20 cellular contexts compared by ENCODE assay signal in genomic region chr1:81998165-81998564, GRCh38.
A peak's percentile ranks its signal among the peaks of the same experiment; 100 is the strongest.
DNase-seq lines count a peak whose midpoint lies in the region; ATAC-seq and TF ChIP-seq lines count a peak whose summit lies in the region.
"Had no signal": no experiment of that assay in that cellular context is flagged by ENCODE, and none has a peak within 500 bp of the region (broad histone marks: within the 10 kb centered on the region; RNA-seq: fewer than 3 reads in every experiment).

No MANE protein-coding gene starts in this region.

- peaks cover 5% of the 10 kb centered on the region for H3K4me1 Mint-ChIP-seq in MCF 10A (ENCODE audit: insufficient read depth, unreplicated experiment)

- no TSS peak for BruUV-seq in MCF 10A (replicated peaks; lab: Mats Ljungman, UMichigan)

- no peaks in the 10 kb centered on the region for H3K27me3 Mint-ChIP-seq in MCF 10A (ENCODE audit: insufficient read depth, unreplicated experiment)

- intact Hi-C loops in breast epithelium (cut with DNase I; ENCODE audit: low total_unique reads), result no loop called here
- intact Hi-C loops in MCF 10A (cut with micrococcal nuclease), result no loop called here
- intact Hi-C loops in left lung (cut with DNase I), result no loop called here
- intact Hi-C loops in aorta (cut with DNase I), result no loop called here

- no peak for TF ChIP-seq POLR2A in breast epithelium (IDR thresholded peaks at IDR 0.05)

- ATAC-seq in left lung (peak; percentile 34), aorta (ENCODE audit: low FRiP score) (peak; percentile 62)
- ATAC-seq: K562 had no signal

- H3K4me1 ChIP-seq in breast epithelium (no peaks in the 10 kb centered on the region), left lung (no peaks in the 10 kb centered on the region), aorta (ENCODE audit: control insufficient read depth in 1 of 2, insufficient read depth in 2 of 2, low read length in 2 of 2) (peaks cover 0 to 3% of the 10 kb centered on the region in 2 donors)
- H3K4me1 ChIP-seq: BLaER1 treated with 17β-estradiol and CSF1 and Interleukin-3, amounts not matched to agents 10 nM and 100 nM; parathyroid adenoma had no signal

- H3K4me3 Mint-ChIP-seq in MCF 10A (ENCODE audit: unreplicated experiment), result no peak overlapping the region
- H3K4me3 Mint-ChIP-seq: T-helper 2 cell treated with Interferon-gamma antibody and Interleukin-4, amounts not matched to agents 5 μg/mL and 100 μg/mL, for 36 hours had no signal

- H3K27me3 ChIP-seq in breast epithelium (no peaks in the 10 kb centered on the region), left lung (no peaks in the 10 kb centered on the region), aorta (ENCODE audit: control insufficient read depth in 1 of 2, insufficient read depth in 2 of 2, low read length in 1 of 2) (no peaks in the 10 kb centered on the region)
- H3K27me3 ChIP-seq: BLaER1 treated with 17β-estradiol and CSF1 and Interleukin-3, amounts not matched to agents 10 nM and 100 nM had no signal

- TF ChIP-seq CTCF in breast epithelium (IDR thresholded peaks at IDR 0.05) (no peak), MCF 10A (IDR thresholded peaks at IDR 0.05; ENCODE audit: unreplicated experiment) (no peak), left lung (IDR thresholded peaks at IDR 0.05) (no peak)

- H3K27ac ChIP-seq in breast epithelium, result peak overlapping the region; percentile 8 to 20
- no peak overlapping the region for H3K27ac ChIP-seq in left lung
- peak overlapping the region in 1 of 2 donors; percentile 16 for H3K27ac ChIP-seq in aorta (ENCODE audit: low read depth in 1 of 2, low read length in 2 of 2)
- H3K27ac ChIP-seq: BLaER1 treated with 17β-estradiol and CSF1 and Interleukin-3, amounts not matched to agents 10 nM and 100 nM; parathyroid adenoma had no signal

- 1 to 4% methylated on average over 4 of the region's 4 CpGs for whole genome bisulfite sequencing in aorta, 2 donors

- H3K4me3 ChIP-seq in breast epithelium (no peak overlapping the region), left lung (no peak overlapping the region), aorta (ENCODE audit: low read length in 2 of 2) (no peak overlapping the region)
- H3K4me3 ChIP-seq: BLaER1 treated with 17β-estradiol and CSF1 and Interleukin-3, amounts not matched to agents 10 nM and 100 nM; K562; skin epidermis had no signal

- CTCF ChIA-PET in MCF 10A (lab: Yijun Ruan, JAX), result interaction anchor here (0.5 to 0.8 kb wide), 3 partner anchors 68 to 448 kb away, joined by 3 to 4 read pairs (median 3); no protein-coding TSS in a partner anchor

- DNase-seq in breast epithelium (ENCODE audit: low spot score in 2 of 2) (peak in 1 of 2 donors; percentile 33), MCF 10A (ENCODE audit: unreplicated experiment) (no peak), fibroblast of gingiva (ENCODE audit: low read depth) (peak; percentile 4), left lung (no peak), aorta (no peak), NCI-H1694 treated with DMSO at 0.1 percent for 48 hours (lab: John Stamatoyannopoulos, UW) (no peak), NCI-H226 (no peak)
- no peak for DNase-seq in activated effector memory CD4-positive, alpha-beta T cell treated with Interleukin-2 at 50 U/mL for 16 hours
- DNase-seq: activated CD4-positive, CD25-positive, alpha-beta regulatory T cell treated with anti-CD3 and anti-CD28 coated beads, Interleukin-2, amount 50 U/mL, for 72 hours; MV-4-11; NCI-H2029 treated with DMSO at 0.1 percent for 48 hours; NCI-H524; SIG-M5; stimulated activated CD4-positive, alpha-beta T cell treated with anti-CD3 and anti-CD28 coated beads, Interleukin-2, amount 100 ng/mL, for 48 hours had no signal

- H3K36me3 ChIP-seq in breast epithelium (no peaks in the 10 kb centered on the region), left lung (no peaks in the 10 kb centered on the region), aorta (ENCODE audit: control insufficient read depth in 1 of 2, insufficient read depth in 2 of 2, low read length in 1 of 2) (no peaks in the 10 kb centered on the region)
- H3K36me3 ChIP-seq: BLaER1 treated with 17β-estradiol and CSF1 and Interleukin-3, amounts not matched to agents 10 nM and 100 nM had no signal

- no peaks in the 10 kb centered on the region for H3K36me3 Mint-ChIP-seq in MCF 10A (ENCODE audit: insufficient read depth, unreplicated experiment)

- no peaks in the 10 kb centered on the region for H3K9me3 ChIP-seq in breast epithelium
- no peaks in the 10 kb centered on the region for H3K9me3 ChIP-seq in left lung
- H3K9me3 ChIP-seq in aorta (ENCODE audit: control insufficient read depth, low read length), result no peaks in the 10 kb centered on the region
- H3K9me3 ChIP-seq: BLaER1 treated with 17β-estradiol and CSF1 and Interleukin-3, amounts not matched to agents 10 nM and 100 nM had no signal

- H3K9me3 Mint-ChIP-seq in MCF 10A (ENCODE audit: unreplicated experiment), result no peaks in the 10 kb centered on the region
- H3K9me3 Mint-ChIP-seq: activated T-helper 2 cell treated with anti-CD3 and anti-CD28 coated beads, Interferon-gamma antibody, Interleukin-2, Interleukin-4, amounts not matched to agents 10 μg/mL and 5 μg/mL and 100 μg/mL, durations not matched to agents 14 hours and 24 hours and 36 hours; T-helper 2 cell treated with Interferon-gamma antibody and Interleukin-4, amounts not matched to agents 5 μg/mL and 100 μg/mL, for 36 hours had no signal

- no peak overlapping the region for H3K27ac Mint-ChIP-seq in MCF 10A (ENCODE audit: low read depth, unreplicated experiment)
- H3K27ac Mint-ChIP-seq: activated T-helper 2 cell treated with anti-CD3 and anti-CD28 coated beads, Interferon-gamma antibody, Interleukin-2, Interleukin-4, amounts not matched to agents 10 μg/mL and 5 μg/mL and 100 μg/mL, durations not matched to agents 14 hours and 24 hours and 36 hours; T-helper 2 cell treated with Interferon-gamma antibody and Interleukin-4, amounts not matched to agents 5 μg/mL and 100 μg/mL, for 36 hours had no signal

- POLR2A ChIA-PET in MCF 10A (lab: Yijun Ruan, JAX), result no interaction called here

Comparison
In these comparisons a context has a peak if more than half of its experiments do, and no peak if none do; other contexts are left out.
1. H3K27ac ChIP-seq: peak in breast epithelium (2 of 2); none in left lung (0 of 2).